1 cellular context compared by ENCODE assay signal in the genomic region with DNA sequence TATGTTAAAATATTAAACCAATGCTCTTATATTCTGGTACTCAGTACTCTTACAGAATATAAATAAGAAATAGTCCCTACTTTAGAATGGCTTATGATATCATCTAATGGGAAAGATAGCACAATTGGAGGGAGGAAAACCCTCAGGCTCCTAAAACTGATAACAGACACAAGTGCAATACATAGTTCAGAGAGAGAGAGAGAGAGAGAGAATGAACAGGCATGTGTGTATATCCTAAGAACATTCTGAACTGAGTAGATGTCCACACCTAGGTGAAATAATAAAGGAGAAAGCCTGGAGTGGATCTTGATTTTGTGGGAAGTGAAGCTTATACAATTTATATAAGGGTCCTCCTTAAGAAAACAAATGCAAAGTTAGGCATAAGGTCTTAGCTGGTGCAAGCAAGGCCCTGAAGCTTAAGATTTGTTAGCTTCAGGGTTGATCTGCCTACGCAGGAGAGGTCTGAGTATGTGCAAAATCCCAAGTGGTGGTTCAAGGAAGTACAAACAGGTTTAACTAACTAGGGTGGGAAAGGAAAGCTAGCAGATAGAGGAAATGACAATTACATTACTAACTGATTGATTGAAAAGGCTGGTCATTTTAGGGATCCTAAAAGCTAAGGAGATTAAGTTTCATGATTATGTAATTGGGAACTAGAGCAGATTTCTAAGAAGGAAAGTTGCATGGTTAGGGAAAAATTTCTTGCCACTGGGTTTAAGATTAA.
TF ChIP-seq lines count a peak whose summit lies in the region.

No MANE protein-coding gene starts in this region.

TF ChIP-seq in HepG2, 621 proteins besides CTCF, POLR2A, EP300 and RAD21:
- TF ChIP-seq ZNF432 (CRISPR knock-in tag; IDR thresholded peaks at IDR 0.05; ENCODE audit: borderline replicate concordance), result no peak
- TF ChIP-seq ZNF282 (IDR thresholded peaks at IDR 0.05; ENCODE audit: partially characterized antibody), result no peak
- no peak for TF ChIP-seq NR3C1 (CRISPR knock-in tag; IDR thresholded peaks at IDR 0.05)
- no peak for TF ChIP-seq NCOA5 (CRISPR knock-in tag; IDR thresholded peaks at IDR 0.05)
- TF ChIP-seq PITX1 (CRISPR knock-in tag; IDR thresholded peaks at IDR 0.05), result no peak
- no peak for TF ChIP-seq PAX8 (CRISPR knock-in tag; IDR thresholded peaks at IDR 0.05; ENCODE audit: borderline replicate concordance)
- no peak for TF ChIP-seq CHCHD3 (CRISPR knock-in tag; IDR thresholded peaks at IDR 0.05)
- TF ChIP-seq, protein P1, sequence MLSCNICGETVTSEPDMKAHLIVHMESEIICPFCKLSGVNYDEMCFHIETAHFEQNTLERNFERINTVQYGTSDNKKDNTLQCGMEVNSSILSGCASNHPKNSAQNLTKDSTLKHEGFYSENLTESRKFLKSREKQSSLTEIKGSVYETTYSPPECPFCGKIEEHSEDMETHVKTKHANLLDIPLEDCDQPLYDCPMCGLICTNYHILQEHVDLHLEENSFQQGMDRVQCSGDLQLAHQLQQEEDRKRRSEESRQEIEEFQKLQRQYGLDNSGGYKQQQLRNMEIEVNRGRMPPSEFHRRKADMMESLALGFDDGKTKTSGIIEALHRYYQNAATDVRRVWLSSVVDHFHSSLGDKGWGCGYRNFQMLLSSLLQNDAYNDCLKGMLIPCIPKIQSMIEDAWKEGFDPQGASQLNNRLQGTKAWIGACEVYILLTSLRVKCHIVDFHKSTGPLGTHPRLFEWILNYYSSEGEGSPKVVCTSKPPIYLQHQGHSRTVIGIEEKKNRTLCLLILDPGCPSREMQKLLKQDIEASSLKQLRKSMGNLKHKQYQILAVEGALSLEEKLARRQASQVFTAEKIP (CRISPR knock-in tag; IDR thresholded peaks at IDR 0.05; ENCODE audit: borderline replicate concordance), result no peak
- no peak for TF ChIP-seq SUZ12 (IDR thresholded peaks at IDR 0.05; ENCODE audit: low read depth, low read length)
- TF ChIP-seq SOX13 (IDR thresholded peaks at IDR 0.05), result no peak
- no peak for TF ChIP-seq SOX13 (CRISPR knock-in tag; conservative IDR thresholded peaks at IDR 0.05 in 1 of 2, IDR thresholded peaks at IDR 0.05 in 1 of 2)
- TF ChIP-seq HNRNPUL1 (IDR thresholded peaks at IDR 0.05; ENCODE audit: low read depth, low read length), result no peak
- no peak for TF ChIP-seq MTA1 (CRISPR knock-in tag; IDR thresholded peaks at IDR 0.05; ENCODE audit: borderline replicate concordance)
- TF ChIP-seq DR1 (CRISPR knock-in tag; IDR thresholded peaks at IDR 0.05), result no peak
- TF ChIP-seq, protein P2, sequence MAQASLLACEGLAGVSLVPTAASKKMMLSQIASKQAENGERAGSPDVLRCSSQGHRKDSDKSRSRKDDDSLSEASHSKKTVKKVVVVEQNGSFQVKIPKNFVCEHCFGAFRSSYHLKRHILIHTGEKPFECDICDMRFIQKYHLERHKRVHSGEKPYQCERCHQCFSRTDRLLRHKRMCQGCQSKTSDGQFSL (CRISPR knock-in tag; IDR thresholded peaks at IDR 0.05), result no peak
- no peak for TF ChIP-seq ZFP91 (CRISPR knock-in tag; IDR thresholded peaks at IDR 0.05; ENCODE audit: borderline replicate concordance)
